Comparison of ENCODE assay signal across 8 cellular contexts in genomic region chr2:156342252-156343095, GRCh38. TPM values are rescaled to one million over a fixed set of nuclear protein-coding genes. Genes with fewer than 3 reads are reported as not detected.
DNase-seq lines count a peak whose midpoint lies in the region; ATAC-seq and TF ChIP-seq lines count a peak whose summit lies in the region.

No MANE protein-coding gene starts in this region.

- ATAC-seq in GM18870 (IDR thresholded peaks at IDR 0.05; ENCODE audit: unreplicated experiment) = peak; percentile 32
- ATAC-seq in HG03103 (IDR thresholded peaks at IDR 0.05; ENCODE audit: low read depth, unreplicated experiment) = peak; percentile 44
- ATAC-seq in activated CD4-positive, CD25-positive, alpha-beta regulatory T cell treated with anti-CD3 and anti-CD28 coated beads, Interleukin-2, amount 50 U/mL, for 24 hours = peak; percentile 52 to 62

- DNase-seq in ACHN (peak; percentile 96), NCI-H2196 treated with DMSO at 0.1 percent for 48 hours (lab: John Stamatoyannopoulos, UW; ENCODE audit: unreplicated experiment) (peak; percentile 84), cerebellar cortex (ENCODE audit: low spot score) (peak; percentile 91), kidney epithelial cell (ENCODE audit: low read depth) (peak; percentile 50)
- peak; percentile 72 to 80 for DNase-seq in stimulated activated CD4-positive, alpha-beta T cell treated with anti-CD3 and anti-CD28 coated beads, Interleukin-15, amount 100 ng/mL, for 1 hour (ENCODE audit: low read depth in 1 of 2, low spot score in 1 of 2)

- H3K36me3 ChIP-seq in kidney epithelial cell (ENCODE audit: control insufficient read depth, insufficient read depth, low read length) = no peaks in the 10 kb centered on the region

- H3K4me3 ChIP-seq in kidney epithelial cell (ENCODE audit: low read depth, low read length) = peak overlapping the region; percentile 98

- in situ Hi-C loops in ACHN (cut with HindIII; ENCODE audit: low pct_ligation_motif_present, low pct_unique_long_range_greater_than_20kb, low sequenced_read_pairs) = loop anchor here (25.0 kb wide), 1 partner anchor 245 kb away; no protein-coding TSS in a partner anchor

- H3K27me3 ChIP-seq in kidney epithelial cell (ENCODE audit: control insufficient read depth, insufficient read depth, low read length) = no peaks in the 10 kb centered on the region

- TF ChIP-seq CTCF in kidney epithelial cell (IDR thresholded peaks at IDR 0.05; ENCODE audit: insufficient read depth, low read length, poor library complexity, severe bottlenecking) = no peak

RNA-seq across cellular contexts. Expression of gene NR4A2, which starts 10.0 kb away (rescaled TPM):
- 0.07 and 0.13 TPM in 2 replicates for total RNA-seq in kidney epithelial cell

Comparison
In these comparisons a context has a peak if more than half of its experiments do, and no peak if none do; other contexts are left out.
1. Peak in every context shown above with its lines: DNase-seq, ATAC-seq and H3K4me3 ChIP-seq.